In genomic region chr19:31810536-31811109, GRCh38 we compare ENCODE assay signal across 21 cellular contexts.
A peak's percentile ranks its signal among the peaks of the same experiment; 100 is the strongest.
DNase-seq lines count a peak whose midpoint lies in the region; ATAC-seq, FAIRE-seq and TF ChIP-seq lines count a peak whose summit lies in the region.
"Had no signal": no experiment of that assay in that cellular context is flagged by ENCODE, and none has a peak within 500 bp of the region (broad histone marks: within the 10 kb centered on the region; RNA-seq: fewer than 3 reads in every experiment).

No MANE protein-coding gene starts in this region.

- no peaks in the 10 kb centered on the region for H3K27me3 Mint-ChIP-seq in activated CD4-positive, alpha-beta T cell treated with anti-CD3 and anti-CD28 coated beads, Interleukin-2, amount 10 ng/mL, durations not matched to agents 24 days and 14 days
- H3K27me3 Mint-ChIP-seq: B cell; CD4-positive, alpha-beta T cell had no signal

- no peak for ATAC-seq in A549
- ATAC-seq in left lung: peak; percentile 72
- peak; percentile 45 for ATAC-seq in upper lobe of right lung
- ATAC-seq: CD8-positive, alpha-beta T cell had no signal

- intact Hi-C loops in left lung (cut with DNase I) (no loop called here), upper lobe of right lung (cut with DNase I) (no loop called here), PC-9 (cut with micrococcal nuclease; ENCODE audit: unreplicated experiment) (no loop called here)
- intact Hi-C loops in activated CD4-positive, alpha-beta T cell treated with anti-CD3 and anti-CD28 coated beads, Interleukin-2, amount 10 ng/mL, durations not matched to agents 24 days and 14 days (cut with micrococcal nuclease): no loop called here

- no TSS peak for BruUV-seq in PC-9 (replicated peaks; lab: Mats Ljungman, UMichigan)

- H3K4me1 Mint-ChIP-seq in activated CD4-positive, alpha-beta T cell treated with anti-CD3 and anti-CD28 coated beads, Interleukin-2, amount 10 ng/mL, durations not matched to agents 24 days and 14 days: no peaks in the 10 kb centered on the region
- H3K4me1 Mint-ChIP-seq: B cell had no signal

- POLR2A ChIA-PET in A549 (lab: Yijun Ruan, JAX): no interaction called here
- POLR2A ChIA-PET in PC-9 (lab: Charles Lee; ENCODE audit: unreplicated experiment): no interaction called here

- H3K27ac Mint-ChIP-seq in activated CD4-positive, alpha-beta T cell treated with anti-CD3 and anti-CD28 coated beads, Interleukin-2, amount 10 ng/mL, durations not matched to agents 24 days and 14 days: no peak overlapping the region
- H3K27ac Mint-ChIP-seq: B cell; CD4-positive, alpha-beta T cell; CD8-positive, alpha-beta T cell had no signal

- peaks cover 15% of the 10 kb centered on the region; the same call in 2 of the 3 replicates for H3K9me3 ChIP-seq in A549
- no peaks in the 10 kb centered on the region for H3K9me3 ChIP-seq in left lung
- no peaks in the 10 kb centered on the region for H3K9me3 ChIP-seq in upper lobe of right lung
- H3K9me3 ChIP-seq in PC-9 (ENCODE audit: insufficient read depth, low read depth): no peaks in the 10 kb centered on the region
- H3K9me3 ChIP-seq: BLaER1 treated with 17β-estradiol and CSF1 and Interleukin-3, amounts not matched to agents 10 nM and 100 nM; Caco-2 had no signal

- no peaks in the 10 kb centered on the region for H4K20me1 ChIP-seq in PC-9 (ENCODE audit: insufficient read depth)
- H4K20me1 ChIP-seq: BLaER1 treated with 17β-estradiol and CSF1 and Interleukin-3, amounts not matched to agents 10 nM and 100 nM had no signal

- no peaks in the 10 kb centered on the region for H3K27me3 ChIP-seq in left lung
- H3K27me3 ChIP-seq in upper lobe of right lung: no peaks in the 10 kb centered on the region
- peaks cover under 1% of the 10 kb centered on the region; the same call in 1 of the 2 replicates for H3K27me3 ChIP-seq in PC-9 (ENCODE audit: insufficient read depth, low read depth)
- H3K27me3 ChIP-seq: BLaER1 treated with 17β-estradiol and CSF1 and Interleukin-3, amounts not matched to agents 10 nM and 100 nM had no signal

- no peak for TF ChIP-seq RAD21 in A549 (conservative IDR thresholded peaks at IDR 0.05 in 1 of 2, IDR thresholded peaks at IDR 0.05 in 1 of 2)

- TF ChIP-seq EP300 in A549 (IDR thresholded peaks at IDR 0.05): no peak

- no peak overlapping the region for H3K4me3 ChIP-seq in A549
- no peak overlapping the region for H3K4me3 ChIP-seq in left lung
- H3K4me3 ChIP-seq in upper lobe of right lung: no peak overlapping the region
- H3K4me3 ChIP-seq in PC-9: no peak overlapping the region
- H3K4me3 ChIP-seq: BLaER1 treated with 17β-estradiol and CSF1 and Interleukin-3, amounts not matched to agents 10 nM and 100 nM had no signal

- H3F3A ChIP-seq in PC-9 (ENCODE audit: insufficient read depth, low read depth): no peaks in the 10 kb centered on the region

- no peaks in the 10 kb centered on the region for H3K36me3 Mint-ChIP-seq in activated CD4-positive, alpha-beta T cell treated with anti-CD3 and anti-CD28 coated beads, Interleukin-2, amount 10 ng/mL, durations not matched to agents 24 days and 14 days (ENCODE audit: low read depth)
- H3K36me3 Mint-ChIP-seq: CD8-positive, alpha-beta T cell had no signal

- H3K27ac ChIP-seq in A549 (no peak overlapping the region), left lung (no peak overlapping the region), upper lobe of right lung (no peak overlapping the region), PC-9 (no peak overlapping the region)
- H3K27ac ChIP-seq: 22Rv1; BLaER1 treated with 17β-estradiol and CSF1 and Interleukin-3, amounts not matched to agents 10 nM and 100 nM; C4-2B had no signal

- no peaks in the 10 kb centered on the region for H3K9me2 ChIP-seq in PC-9 (ENCODE audit: insufficient read depth)

- no peaks in the 10 kb centered on the region for H3K79me2 ChIP-seq in PC-9 (ENCODE audit: low read depth)

- WGBS in A549 (ENCODE audit: missing lambda C conversion rate): 15% methylated on average over 6 of the region's 6 CpGs

- TF ChIP-seq CTCF in A549 (IDR thresholded peaks at IDR 0.05) (no peak), left lung (IDR thresholded peaks at IDR 0.05) (no peak), upper lobe of right lung (IDR thresholded peaks at IDR 0.05) (no peak), PC-9 (conservative IDR thresholded peaks at IDR 0.05) (no peak)

- no peak for DNase-seq in A549 (ENCODE audit: low read depth in 1 of 2, low spot score in 1 of 2)
- no peak for DNase-seq in left lung
- no peak for DNase-seq in upper lobe of right lung
- no peak for DNase-seq in PC-9
- DNase-seq in activated CD4-positive, alpha-beta T cell treated with anti-CD3 and anti-CD28 coated beads, Interleukin-2, amount 10 ng/mL, durations not matched to agents 24 days and 14 days: no peak
- DNase-seq: ACHN; AML-193; Caco-2; Calu3; CD4-positive, alpha-beta T cell; CD8-positive, alpha-beta T cell; DMS79 treated with DMSO at 0.1 percent for 48 hours; GF-D8 had no signal

- FAIRE-seq in A549 (lab: Jason Lieb, UNC): peak; percentile 39
- FAIRE-seq: D721Med, G401.6, GM12891, GM19239 had no signal

- H3K36me3 ChIP-seq in left lung: no peaks in the 10 kb centered on the region
- no peaks in the 10 kb centered on the region for H3K36me3 ChIP-seq in upper lobe of right lung
- H3K36me3 ChIP-seq in PC-9 (ENCODE audit: low read depth): no peaks in the 10 kb centered on the region
- H3K36me3 ChIP-seq: BLaER1 treated with 17β-estradiol and CSF1 and Interleukin-3, amounts not matched to agents 10 nM and 100 nM had no signal

- no peaks in the 10 kb centered on the region for H3K4me1 ChIP-seq in A549
- H3K4me1 ChIP-seq in left lung: no peaks in the 10 kb centered on the region
- H3K4me1 ChIP-seq in upper lobe of right lung: no peaks in the 10 kb centered on the region
- no peaks in the 10 kb centered on the region for H3K4me1 ChIP-seq in PC-9 (replicated peaks; ENCODE audit: insufficient read depth)
- H3K4me1 ChIP-seq: BLaER1 treated with 17β-estradiol and CSF1 and Interleukin-3, amounts not matched to agents 10 nM and 100 nM; Caco-2 had no signal

- H3K4me2 ChIP-seq in A549 (no peak overlapping the region), PC-9 (no peak overlapping the region)
- H3K4me2 ChIP-seq: BLaER1 treated with 17β-estradiol and CSF1 and Interleukin-3, amounts not matched to agents 10 nM and 100 nM had no signal

- CTCF ChIA-PET in A549 (lab: Yijun Ruan, JAX): interaction anchor here (1.0 kb wide), 1 partner anchor 414 kb away, joined by 3 read pairs; no protein-coding TSS in a partner anchor
- CTCF ChIA-PET in PC-9 (lab: Charles Lee): no interaction called here

- H3K9me3 Mint-ChIP-seq in activated CD4-positive, alpha-beta T cell treated with anti-CD3 and anti-CD28 coated beads, Interleukin-2, amount 10 ng/mL, durations not matched to agents 24 days and 14 days: no peaks in the 10 kb centered on the region
- H3K9me3 Mint-ChIP-seq: CD4-positive, alpha-beta T cell; CD8-positive, alpha-beta T cell had no signal

- no peak for TF ChIP-seq POLR2A in A549 (IDR thresholded peaks at IDR 0.05; ENCODE audit: low read length)

- H3K4me3 Mint-ChIP-seq in activated CD4-positive, alpha-beta T cell treated with anti-CD3 and anti-CD28 coated beads, Interleukin-2, amount 10 ng/mL, durations not matched to agents 24 days and 14 days: no peak overlapping the region
- H3K4me3 Mint-ChIP-seq: B cell; CD4-positive, alpha-beta T cell; CD8-positive, alpha-beta T cell had no signal

- no peak overlapping the region for H2AFZ ChIP-seq in PC-9

TF ChIP-seq in A549, 52 proteins besides CTCF, POLR2A, EP300 and RAD21:
- TF ChIP-seq ZNF302 (CRISPR knock-in tag; IDR thresholded peaks at IDR 0.05): no peak
- no peak for TF ChIP-seq PBX3 (IDR thresholded peaks at IDR 0.05)
- no peak for TF ChIP-seq KDM1A (IDR thresholded peaks at IDR 0.05; ENCODE audit: low read depth)
- TF ChIP-seq ATOH8 (CRISPR knock-in tag; IDR thresholded peaks at IDR 0.05; ENCODE audit: low read depth): no peak
- no peak for TF ChIP-seq RFX5 (IDR thresholded peaks at IDR 0.05)
- TF ChIP-seq TFCP2L1 (CRISPR knock-in tag; IDR thresholded peaks at IDR 0.05): no peak
TF ChIP-seq in A549: peak in this region for 0.

Comparison
In these comparisons a context has a peak if more than half of its experiments do, and no peak if none do; other contexts are left out.
1. ATAC-seq: peak in left lung (single experiment) and upper lobe of right lung (single experiment); none in A549 (0 of 2).